Comparison of ENCODE assay signal across 14 cellular contexts in the genomic region with DNA sequence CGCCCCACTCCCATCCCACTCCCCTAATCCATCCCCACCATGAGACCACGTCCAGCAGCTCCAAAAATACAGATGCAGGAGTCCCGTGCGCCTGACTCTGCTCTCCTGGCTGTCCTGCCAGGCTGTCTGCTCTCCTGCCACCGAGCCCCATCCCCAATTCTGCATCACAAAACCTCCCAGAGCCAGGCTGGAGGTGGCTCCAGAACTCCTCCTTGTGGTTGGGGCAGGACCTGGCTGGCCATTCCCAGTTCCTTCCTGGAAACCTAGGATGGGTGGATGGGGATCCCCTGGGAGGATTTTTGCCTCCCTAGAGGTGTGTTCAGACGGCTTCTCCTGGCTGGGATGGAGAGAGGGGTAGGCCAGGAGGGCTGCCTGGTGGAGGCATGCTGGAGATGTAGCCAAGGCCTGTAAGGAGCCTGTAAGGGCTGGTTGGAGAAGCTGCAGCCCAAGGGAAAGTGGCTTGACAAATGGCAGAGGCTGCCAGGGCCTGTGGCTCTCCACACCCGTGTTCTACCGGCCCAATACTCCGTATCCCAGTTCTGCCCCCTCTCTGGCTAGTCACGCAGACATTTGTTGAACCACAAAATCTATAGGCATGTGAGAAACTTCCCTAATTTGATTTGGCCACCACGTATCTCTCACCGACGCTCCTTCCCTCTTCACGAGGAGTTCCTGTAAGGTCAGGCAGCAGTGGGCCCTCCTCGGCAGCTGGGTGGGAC.
DNase-seq lines count a peak whose midpoint lies in the region; ATAC-seq lines count a peak whose summit lies in the region.
"Had no signal": no experiment of that assay in that cellular context is flagged by ENCODE, and none has a peak within 500 bp of the region (broad histone marks: within the 10 kb centered on the region; RNA-seq: fewer than 3 reads in every experiment).

No MANE protein-coding gene starts in this region.

- DNase-seq in CD8-positive, alpha-beta memory T cell, result no peak
- DNase-seq in KBM-7, result peak; percentile 89
- DNase-seq in activated CD8-positive, alpha-beta memory T cell treated with anti-CD3 and anti-CD28 coated beads, Interleukin-2, amount 10 ng/mL, durations not matched to agents 7 days and 5 days, result peak; percentile 28
- peak; percentile 34 for DNase-seq in left lobe of liver (ENCODE audit: low spot score)
- DNase-seq in COLO668 (lab: John Stamatoyannopoulos, UW; ENCODE audit: unreplicated experiment), result no peak
- no peak for DNase-seq in activated naive CD4-positive, alpha-beta T cell treated with anti-CD3 and anti-CD28 coated beads, Interleukin-2, amount 50 U/mL, for 72 hours (ENCODE audit: low spot score in 2 of 2)
- no peak for DNase-seq in mucosa of gallbladder (ENCODE audit: low spot score)
- no peak for DNase-seq in AG08396 (ENCODE audit: low spot score)
- DNase-seq: activated CD4-positive, alpha-beta memory T cell treated with anti-CD3 and anti-CD28 coated beads for 36 hours; DMS153; GM23248; mammary epithelial cell; NCI-H2081 treated with DMSO at 0.1 percent for 48 hours; SJCRH30 had no signal

- no peak overlapping the region for H3K4me3 ChIP-seq in CD8-positive, alpha-beta memory T cell (ENCODE audit: low read length)
- H3K4me3 ChIP-seq: GM23248, SJCRH30 had no signal

- H3K4me1 ChIP-seq in CD8-positive, alpha-beta memory T cell (ENCODE audit: insufficient read depth, low read length), result no peaks in the 10 kb centered on the region
- H3K4me1 ChIP-seq: SJCRH30 had no signal

- no peaks in the 10 kb centered on the region for H3K4me1 Mint-ChIP-seq in CD8-positive, alpha-beta memory T cell
- H3K4me1 Mint-ChIP-seq in activated CD8-positive, alpha-beta memory T cell treated with anti-CD3 and anti-CD28 coated beads, Interleukin-2, amount 10 ng/mL, durations not matched to agents 7 days and 5 days, result no peaks in the 10 kb centered on the region

- no peaks in the 10 kb centered on the region for H3K27me3 ChIP-seq in CD8-positive, alpha-beta memory T cell (ENCODE audit: insufficient read depth, low read length, poor library complexity, severe bottlenecking)
- H3K27me3 ChIP-seq: SJCRH30 had no signal

- H3K27ac ChIP-seq in CD8-positive, alpha-beta memory T cell (ENCODE audit: low read depth, low read length), result peak overlapping the region; percentile 51
- H3K27ac ChIP-seq: GM23248, SJCRH30 had no signal

- POLR2A ChIA-PET in CD8-positive, alpha-beta memory T cell (lab: Charles Lee), result no interaction called here

- no peaks in the 10 kb centered on the region for H3K36me3 ChIP-seq in CD8-positive, alpha-beta memory T cell (ENCODE audit: insufficient read depth, low read length)
- H3K36me3 ChIP-seq: SJCRH30 had no signal

- H3K4me3 Mint-ChIP-seq in CD8-positive, alpha-beta memory T cell, result no peak overlapping the region
- no peak overlapping the region for H3K4me3 Mint-ChIP-seq in activated CD8-positive, alpha-beta memory T cell treated with anti-CD3 and anti-CD28 coated beads, Interleukin-2, amount 10 ng/mL, durations not matched to agents 7 days and 5 days
- H3K4me3 Mint-ChIP-seq: activated CD4-positive, alpha-beta memory T cell treated with anti-CD3 and anti-CD28 coated beads for 36 hours had no signal

- in situ Hi-C loops in KBM-7 (cut with MboI; ENCODE audit: low pct_unique_long_range_greater_than_20kb, low sequenced_read_pairs), result loop anchor here (10.0 kb wide), 1 partner anchor 61 kb away; no protein-coding TSS in a partner anchor

- no peaks in the 10 kb centered on the region for H3K36me3 Mint-ChIP-seq in CD8-positive, alpha-beta memory T cell
- no peaks in the 10 kb centered on the region for H3K36me3 Mint-ChIP-seq in activated CD8-positive, alpha-beta memory T cell treated with anti-CD3 and anti-CD28 coated beads, Interleukin-2, amount 10 ng/mL, durations not matched to agents 7 days and 5 days
- H3K36me3 Mint-ChIP-seq in activated naive CD4-positive, alpha-beta T cell treated with anti-CD3 and anti-CD28 coated beads, Interleukin-2, amount 50 U/mL, for 72 hours, result no peaks in the 10 kb centered on the region
- H3K36me3 Mint-ChIP-seq: activated CD4-positive, alpha-beta memory T cell treated with anti-CD3 and anti-CD28 coated beads for 36 hours had no signal

- CTCF ChIA-PET in CD8-positive, alpha-beta memory T cell (lab: Charles Lee), result interaction anchor here (1.3 kb wide), 1 partner anchor 9 kb away, joined by 3 read pairs; no protein-coding TSS in a partner anchor
- CTCF ChIA-PET in activated CD8-positive, alpha-beta memory T cell treated with anti-CD3 and anti-CD28 coated beads, Interleukin-2, amount 10 ng/mL, durations not matched to agents 7 days and 5 days (lab: Charles Lee), result interaction anchor here (1.4 to 2.1 kb wide), 3 partner anchors 8 to 142 kb away, joined by 3 to 14 read pairs (median 7); no protein-coding TSS in a partner anchor

- H3K27me3 Mint-ChIP-seq in CD8-positive, alpha-beta memory T cell, result peaks cover 0 to 4% of the 10 kb centered on the region in 2 donors
- H3K27me3 Mint-ChIP-seq in activated CD8-positive, alpha-beta memory T cell treated with anti-CD3 and anti-CD28 coated beads, Interleukin-2, amount 10 ng/mL, durations not matched to agents 7 days and 5 days, result peaks cover 9% of the 10 kb centered on the region

- no peaks in the 10 kb centered on the region for H3K9me3 Mint-ChIP-seq in CD8-positive, alpha-beta memory T cell
- H3K9me3 Mint-ChIP-seq in activated CD8-positive, alpha-beta memory T cell treated with anti-CD3 and anti-CD28 coated beads, Interleukin-2, amount 10 ng/mL, durations not matched to agents 7 days and 5 days (ENCODE audit: low read depth), result no peaks in the 10 kb centered on the region
- H3K9me3 Mint-ChIP-seq in activated naive CD4-positive, alpha-beta T cell treated with anti-CD3 and anti-CD28 coated beads, Interleukin-2, amount 50 U/mL, for 72 hours, result no peaks in the 10 kb centered on the region
- H3K9me3 Mint-ChIP-seq: activated CD4-positive, alpha-beta memory T cell treated with anti-CD3 and anti-CD28 coated beads for 36 hours had no signal

- H3K9me3 ChIP-seq in CD8-positive, alpha-beta memory T cell (ENCODE audit: low read length), result no peaks in the 10 kb centered on the region
- H3K9me3 ChIP-seq: SJCRH30 had no signal

- ATAC-seq in activated CD8-positive, alpha-beta memory T cell treated with anti-CD3 and anti-CD28 coated beads, Interleukin-2, amount 10 ng/mL, durations not matched to agents 7 days and 5 days, result no peak
- ATAC-seq in left lobe of liver, result peak; percentile 26
- ATAC-seq in activated naive CD4-positive, alpha-beta T cell treated with anti-CD3 and anti-CD28 coated beads, Interleukin-2, amount 50 U/mL, for 72 hours, result no peak

- H3K27ac Mint-ChIP-seq in CD8-positive, alpha-beta memory T cell, result no peak overlapping the region
- H3K27ac Mint-ChIP-seq in activated CD8-positive, alpha-beta memory T cell treated with anti-CD3 and anti-CD28 coated beads, Interleukin-2, amount 10 ng/mL, durations not matched to agents 7 days and 5 days, result no peak overlapping the region
- H3K27ac Mint-ChIP-seq in activated naive CD4-positive, alpha-beta T cell treated with anti-CD3 and anti-CD28 coated beads, Interleukin-2, amount 50 U/mL, for 72 hours, result no peak overlapping the region
- H3K27ac Mint-ChIP-seq: activated CD4-positive, alpha-beta memory T cell treated with anti-CD3 and anti-CD28 coated beads for 36 hours had no signal

Comparison
In these comparisons a context has a peak if more than half of its experiments do, and no peak if none do; other contexts are left out.
1. DNase-seq: peak in KBM-7 (single experiment), activated CD8-positive, alpha-beta memory T cell treated with anti-CD3 and anti-CD28 coated beads, Interleukin-2, amount 10 ng/mL, durations not matched to agents 7 days and 5 days (single experiment) and left lobe of liver (single experiment); none in CD8-positive, alpha-beta memory T cell (0 of 5), COLO668 (single experiment), activated naive CD4-positive, alpha-beta T cell treated with anti-CD3 and anti-CD28 coated beads, Interleukin-2, amount 50 U/mL, for 72 hours (0 of 2), mucosa of gallbladder (single experiment) and AG08396 (single experiment).